Comparison of ENCODE assay signal across 9 cellular contexts in genomic region chr2:109470121-109470921, GRCh38.
DNase-seq lines count a peak whose midpoint lies in the region; ATAC-seq and TF ChIP-seq lines count a peak whose summit lies in the region.
"Had no signal": no experiment of that assay in that cellular context is flagged by ENCODE, and none has a peak within 500 bp of the region (broad histone marks: within the 10 kb centered on the region; RNA-seq: fewer than 3 reads in every experiment).

No MANE protein-coding gene starts in this region.

- H2AFZ ChIP-seq in Loucy (ENCODE audit: low read length) = no peak overlapping the region

- no peak for TF ChIP-seq POLR2A in spleen (IDR thresholded peaks at IDR 0.05)

- intact Hi-C loops in spleen (cut with DNase I; ENCODE audit: low total_unique reads) = no loop called here

- H3K36me3 Mint-ChIP-seq in activated CD8-positive, alpha-beta T cell treated with anti-CD3 and anti-CD28 coated beads, Interleukin-2, amount 10 ng/mL, durations not matched to agents 7 days and 5 days (ENCODE audit: low read depth) = no peaks in the 10 kb centered on the region

- H3K4me3 ChIP-seq in Loucy (ENCODE audit: low read length, poor library complexity, severe bottlenecking) (peak overlapping the region; percentile 27), spleen (no peak overlapping the region)
- H3K4me3 ChIP-seq: SK-N-MC had no signal

- H3K36me3 ChIP-seq in Loucy (ENCODE audit: insufficient read depth, low read length) (no peaks in the 10 kb centered on the region), spleen (no peaks in the 10 kb centered on the region)

- no peak overlapping the region for H3K4me3 Mint-ChIP-seq in activated CD8-positive, alpha-beta T cell treated with anti-CD3 and anti-CD28 coated beads, Interleukin-2, amount 10 ng/mL, durations not matched to agents 7 days and 5 days

- H3K9me3 ChIP-seq in Loucy (ENCODE audit: insufficient read depth, low read depth, low read length) (no peaks in the 10 kb centered on the region), spleen (no peaks in the 10 kb centered on the region)

- H3F3A ChIP-seq in Loucy (ENCODE audit: low read depth) = peaks cover 4% of the 10 kb centered on the region; the same call in 1 of the 2 replicates

- H3K4me1 ChIP-seq in Loucy (ENCODE audit: insufficient read depth, low read length, poor library complexity, severe bottlenecking) (peaks cover 78% of the 10 kb centered on the region), spleen (peaks cover 0 to 8% (median 2%) of the 10 kb centered on the region in 6 donors)

- H3K9ac ChIP-seq in Loucy (ENCODE audit: low read depth, low read length, poor library complexity, severe bottlenecking) = peak overlapping the region; percentile 74

- H3K4me1 Mint-ChIP-seq in activated CD8-positive, alpha-beta T cell treated with anti-CD3 and anti-CD28 coated beads, Interleukin-2, amount 10 ng/mL, durations not matched to agents 7 days and 5 days (ENCODE audit: low read depth) = peaks cover 6% of the 10 kb centered on the region

- WGBS in spleen, 5 donors = 37 to 42% (median 39%) methylated on average over 8 of the region's 8 CpGs

- peak overlapping the region; percentile 67 for H3K27ac ChIP-seq in epithelial cell of prostate
- no peak overlapping the region for H3K27ac ChIP-seq in spleen
- H3K27ac ChIP-seq: SK-N-MC had no signal

- POLR2A ChIA-PET in activated CD8-positive, alpha-beta T cell treated with anti-CD3 and anti-CD28 coated beads, Interleukin-2, amount 10 ng/mL, durations not matched to agents 7 days and 5 days (lab: Charles Lee) = no interaction called here

- H3K9me3 Mint-ChIP-seq in activated CD8-positive, alpha-beta T cell treated with anti-CD3 and anti-CD28 coated beads, Interleukin-2, amount 10 ng/mL, durations not matched to agents 7 days and 5 days (ENCODE audit: insufficient read depth) = no peaks in the 10 kb centered on the region

- H4K20me1 ChIP-seq in Loucy (ENCODE audit: insufficient read depth, low read length, poor library complexity, severe bottlenecking) = no peaks in the 10 kb centered on the region

- ATAC-seq in GM19463 (IDR thresholded peaks at IDR 0.05; ENCODE audit: unreplicated experiment) (peak; percentile 82), HG02610 (IDR thresholded peaks at IDR 0.05; ENCODE audit: unreplicated experiment) (no peak)
- ATAC-seq in activated CD8-positive, alpha-beta T cell treated with anti-CD3 and anti-CD28 coated beads, Interleukin-2, amount 10 ng/mL, durations not matched to agents 7 days and 5 days = no peak

- no peaks in the 10 kb centered on the region for H3K79me2 ChIP-seq in Loucy (ENCODE audit: insufficient read depth, low read length)

- CTCF ChIA-PET in activated CD8-positive, alpha-beta T cell treated with anti-CD3 and anti-CD28 coated beads, Interleukin-2, amount 10 ng/mL, durations not matched to agents 7 days and 5 days (lab: Charles Lee) = no interaction called here

- no peak overlapping the region for H3K27ac Mint-ChIP-seq in activated CD8-positive, alpha-beta T cell treated with anti-CD3 and anti-CD28 coated beads, Interleukin-2, amount 10 ng/mL, durations not matched to agents 7 days and 5 days

- H3K27me3 Mint-ChIP-seq in activated CD8-positive, alpha-beta T cell treated with anti-CD3 and anti-CD28 coated beads, Interleukin-2, amount 10 ng/mL, durations not matched to agents 7 days and 5 days (ENCODE audit: low read depth) = no peaks in the 10 kb centered on the region

- DNase-seq in epithelial cell of prostate (ENCODE audit: low read depth, low spot score) (peak; percentile 82), spleen (peak; percentile 67), occipital lobe (lab: John Stamatoyannopoulos, UW) (no peak), GM19240 (ENCODE audit: insufficient read length, low spot score) (no peak)
- DNase-seq in activated CD8-positive, alpha-beta T cell treated with anti-CD3 and anti-CD28 coated beads, Interleukin-2, amount 10 ng/mL, durations not matched to agents 7 days and 5 days = no peak

- no peaks in the 10 kb centered on the region for H3K9me2 ChIP-seq in Loucy (replicated peaks; ENCODE audit: low read depth, low read length)

- TF ChIP-seq CTCF in Loucy (conservative IDR thresholded peaks at IDR 0.05; ENCODE audit: low read length) (no peak), spleen (IDR thresholded peaks at IDR 0.05 in 8 of 11, conservative IDR thresholded peaks at IDR 0.05 in 3 of 11) (no peak)

- H3K27me3 ChIP-seq in Loucy (ENCODE audit: insufficient read depth, low read length, poor library complexity, severe bottlenecking) (no peaks in the 10 kb centered on the region), spleen (replicated peaks in 1 of 7) (no peaks in the 10 kb centered on the region)

- peak overlapping the region; percentile 71 for H3K4me2 ChIP-seq in Loucy (ENCODE audit: low read depth, low read length, poor library complexity, severe bottlenecking)

Comparison
In these comparisons a context has a peak if more than half of its experiments do, and no peak if none do; other contexts are left out.
1. DNase-seq: peak in epithelial cell of prostate (single experiment) and spleen (single experiment); none in occipital lobe (single experiment), GM19240 (single experiment) and activated CD8-positive, alpha-beta T cell treated with anti-CD3 and anti-CD28 coated beads, Interleukin-2, amount 10 ng/mL, durations not matched to agents 7 days and 5 days (single experiment).